In genomic region chr10:63465293-63466167, GRCh38 we compare ENCODE assay signal across 8 cellular contexts. TPM values are rescaled to one million over a fixed set of nuclear protein-coding genes. Genes with fewer than 3 reads are reported as not detected.
DNase-seq lines count a peak whose midpoint lies in the region; ATAC-seq and TF ChIP-seq lines count a peak whose summit lies in the region.

Gene JMJD1C (minus strand): TSS chr10:63465977. CDS start chr10:63465662, 315 bp downstream.

- peak within 1 kb of the TSS; percentile 67 for H3K27ac Mint-ChIP-seq in activated CD4-positive, alpha-beta T cell treated with anti-CD3 and anti-CD28 coated beads, Interleukin-2, amount 10 ng/mL, durations not matched to agents 24 days and 14 days

- intact Hi-C loops in activated CD4-positive, alpha-beta T cell treated with anti-CD3 and anti-CD28 coated beads, Interleukin-2, amount 10 ng/mL, durations not matched to agents 24 days and 14 days (cut with micrococcal nuclease), result loop anchor here (1.0 to 5.0 kb wide), 7 partner anchors 12 to 293 kb away; no protein-coding TSS in a partner anchor
- intact Hi-C loops in left colon (cut with DNase I, micrococcal nuclease), result loop anchor here in 1 of 2 donors (10.0 kb wide), 1 partner anchor 169 kb away; no protein-coding TSS in a partner anchor

- H3K27me3 Mint-ChIP-seq in activated CD4-positive, alpha-beta T cell treated with anti-CD3 and anti-CD28 coated beads, Interleukin-2, amount 10 ng/mL, durations not matched to agents 24 days and 14 days, result peaks cover 24% of the 10 kb centered on the region

- peak within 1 kb of the TSS; percentile 87 for H3K4me3 ChIP-seq in AG04449 (ENCODE audit: low read depth, low read length)
- peak within 1 kb of the TSS; percentile 95 for H3K4me3 ChIP-seq in coronary artery

- POLR2A ChIA-PET in AG04449 (lab: Yijun Ruan, JAX), result interaction anchor here (0.9 to 1.1 kb wide), 2 partner anchors 56 to 164 kb away, joined by 3 to 5 read pairs; no protein-coding TSS in a partner anchor

- CTCF ChIA-PET in AG04449 (lab: Yijun Ruan, JAX), result interaction anchor here (1.5 to 3.1 kb wide), 3 partner anchors 164 to 255 kb away, joined by 5 to 9 read pairs (median 7); no protein-coding TSS in a partner anchor

- no peaks in the 10 kb centered on the region for H3K9me3 Mint-ChIP-seq in activated CD4-positive, alpha-beta T cell treated with anti-CD3 and anti-CD28 coated beads, Interleukin-2, amount 10 ng/mL, durations not matched to agents 24 days and 14 days

- DNase-seq in AG04449 (ENCODE audit: low read depth, low spot score) (no peak), NCI-H446 (lab: John Stamatoyannopoulos, UW) (peak; percentile 36 to 66), coronary artery (ENCODE audit: low spot score) (peak; percentile 85), left colon (peak; percentile 73 to 83)
- peak; percentile 88 for DNase-seq in activated CD4-positive, alpha-beta T cell treated with anti-CD3 and anti-CD28 coated beads, Interleukin-2, amount 10 ng/mL, durations not matched to agents 24 days and 14 days
- DNase-seq in stimulated activated CD4-positive, alpha-beta T cell treated with anti-CD3 and anti-CD28 coated beads, Interleukin-1b, Interleukin-23, amount 100 ng/mL, for 48 hours, result peak; percentile 59

- peak within 1 kb of the TSS; percentile 93 for H3K4me3 Mint-ChIP-seq in activated CD4-positive, alpha-beta T cell treated with anti-CD3 and anti-CD28 coated beads, Interleukin-2, amount 10 ng/mL, durations not matched to agents 24 days and 14 days

- TF ChIP-seq CTCF in AG04449 (IDR thresholded peaks at IDR 0.05; ENCODE audit: insufficient read depth, low read length, missing control alignments), result no peak
- no peak for TF ChIP-seq CTCF in coronary artery (IDR thresholded peaks at IDR 0.05)

- peaks cover 17% of the 10 kb centered on the region for H3K4me1 Mint-ChIP-seq in activated CD4-positive, alpha-beta T cell treated with anti-CD3 and anti-CD28 coated beads, Interleukin-2, amount 10 ng/mL, durations not matched to agents 24 days and 14 days

- H3K36me3 Mint-ChIP-seq in activated CD4-positive, alpha-beta T cell treated with anti-CD3 and anti-CD28 coated beads, Interleukin-2, amount 10 ng/mL, durations not matched to agents 24 days and 14 days (ENCODE audit: low read depth), result no peaks in the 10 kb centered on the region

- ATAC-seq in GM18519 (IDR thresholded peaks at IDR 0.05; ENCODE audit: low FRiP score, unreplicated experiment) (peak; percentile 56), HG03039 (IDR thresholded peaks at IDR 0.05; ENCODE audit: unreplicated experiment) (peak; percentile 65), left colon (peak; percentile 89)

- H3K27ac ChIP-seq in coronary artery, result peak within 1 kb of the TSS; percentile 95 to 96

RNA-seq across cellular contexts. Expression of gene JMJD1C, which starts in this region (rescaled TPM):
- 41.7 and 42.0 TPM in 2 replicates for total RNA-seq in activated CD4-positive, alpha-beta T cell treated with anti-CD3 and anti-CD28 coated beads, Interleukin-2, amount 10 ng/mL, durations not matched to agents 24 days and 14 days
- 10 to 100 TPM; 56.1 to 75.0 TPM for total RNA-seq in left colon
